10 cellular contexts compared by ENCODE assay signal in the genomic region with DNA sequence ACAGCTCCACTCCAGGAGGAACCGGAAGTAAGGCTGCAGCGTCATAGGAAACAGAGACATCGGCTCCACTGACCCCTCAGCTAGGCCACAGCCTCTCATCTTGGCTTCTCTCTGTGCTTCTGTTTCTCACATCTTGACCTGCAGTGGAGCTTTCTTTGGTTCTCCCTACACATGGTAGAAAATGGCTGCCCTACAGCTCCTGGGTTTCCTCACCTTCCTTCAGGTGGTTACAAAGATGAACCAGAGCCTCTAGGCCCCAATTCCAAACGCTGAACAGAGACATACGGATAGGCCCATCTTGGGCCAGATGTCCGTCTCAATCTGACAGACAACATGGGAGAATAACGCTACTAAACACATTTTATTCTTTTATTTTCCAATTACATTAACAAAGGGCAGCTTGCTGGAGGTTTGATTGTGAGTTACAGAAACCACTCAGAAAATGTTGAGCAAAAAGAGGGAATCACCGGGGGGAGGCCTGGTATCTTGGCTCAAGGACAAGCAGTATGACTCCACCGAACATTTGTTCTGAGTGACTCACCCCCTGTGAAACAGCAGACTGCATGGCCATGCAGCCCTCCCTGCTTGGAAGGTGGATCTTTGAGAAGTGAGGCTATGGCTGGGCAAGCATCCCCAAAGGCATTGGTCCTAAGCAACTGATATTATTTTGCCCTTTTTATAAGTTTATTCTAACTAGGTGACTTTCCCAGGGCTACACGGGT.
DNase-seq lines count a peak whose midpoint lies in the region; ATAC-seq and TF ChIP-seq lines count a peak whose summit lies in the region.
"Had no signal": no experiment of that assay in that cellular context is flagged by ENCODE, and none has a peak within 500 bp of the region (broad histone marks: within the 10 kb centered on the region; RNA-seq: fewer than 3 reads in every experiment).

No MANE protein-coding gene starts in this region.

- intact Hi-C loops in sigmoid colon (cut with DNase I), result no loop called here

- peak overlapping the region; percentile 19 for H3K9ac ChIP-seq in skeletal muscle satellite cell (ENCODE audit: low read depth, low read length)

- H3K4me1 ChIP-seq in SJCRH30 (peaks cover 18% of the 10 kb centered on the region), skeletal muscle satellite cell (ENCODE audit: control insufficient read depth, insufficient read depth, low read length) (peaks cover 28% of the 10 kb centered on the region), sigmoid colon (peaks cover 0 to 5% (median 3%) of the 10 kb centered on the region in 4 donors)
- H3K4me1 ChIP-seq: prostate gland had no signal

- no peak for TF ChIP-seq POLR2A in sigmoid colon (IDR thresholded peaks at IDR 0.05)

- H3K9me3 ChIP-seq in SJCRH30 (replicated peaks) (no peaks in the 10 kb centered on the region), skeletal muscle satellite cell (replicated peaks; ENCODE audit: low read length) (no peaks in the 10 kb centered on the region), sigmoid colon (no peaks in the 10 kb centered on the region)
- H3K9me3 ChIP-seq: prostate gland had no signal

- H3K4me3 ChIP-seq in SJCRH30, result no peak overlapping the region
- no peak overlapping the region for H3K4me3 ChIP-seq in fibroblast of mammary gland (ENCODE audit: control insufficient read depth, low read depth, low read length)
- no peak overlapping the region for H3K4me3 ChIP-seq in skeletal muscle satellite cell (ENCODE audit: low read length)
- no peak overlapping the region for H3K4me3 ChIP-seq in sigmoid colon
- H3K4me3 ChIP-seq: prostate gland had no signal

- H3K27ac ChIP-seq in SJCRH30, result peak overlapping the region; percentile 58
- peak overlapping the region in 1 of 4 donors; percentile 19 for H3K27ac ChIP-seq in sigmoid colon
- H3K27ac ChIP-seq: prostate gland had no signal

- no peak for TF ChIP-seq EP300 in sigmoid colon (IDR thresholded peaks at IDR 0.05)

- WGBS in sigmoid colon, 2 donors, result 74 to 82% methylated on average over 10 of the region's 10 CpGs

- H3K4me2 ChIP-seq in skeletal muscle satellite cell (ENCODE audit: low read length), result peak overlapping the region; percentile 33

- no peaks in the 10 kb centered on the region for H3K36me3 ChIP-seq in SJCRH30
- no peaks in the 10 kb centered on the region for H3K36me3 ChIP-seq in skeletal muscle satellite cell (ENCODE audit: insufficient read depth, low read length)
- no peaks in the 10 kb centered on the region for H3K36me3 ChIP-seq in sigmoid colon
- H3K36me3 ChIP-seq: prostate gland had no signal

- DNase-seq in H4 (ENCODE audit: low spot score) (peak; percentile 78), SJCRH30 (peak; percentile 57 to 64), fibroblast of mammary gland (ENCODE audit: low read depth) (peak; percentile 96), SKM-1 (lab: John Stamatoyannopoulos, UW; ENCODE audit: unreplicated experiment) (no peak), sigmoid colon (no peak)
- DNase-seq in activated effector memory CD4-positive, alpha-beta T cell treated with anti-CD3 and anti-CD28 coated beads, Interleukin-2, amount 50 U/mL, for 16 hours, result no peak

- H3K27me3 ChIP-seq in SJCRH30, result no peaks in the 10 kb centered on the region
- H3K27me3 ChIP-seq in skeletal muscle satellite cell (ENCODE audit: control insufficient read depth, insufficient read depth, low read length), result no peaks in the 10 kb centered on the region
- no peaks in the 10 kb centered on the region for H3K27me3 ChIP-seq in sigmoid colon

- TF ChIP-seq CTCF in fibroblast of mammary gland (conservative IDR thresholded peaks at IDR 0.05; ENCODE audit: control insufficient read depth, insufficient read depth, low read depth, low read length) (no peak), sigmoid colon (IDR thresholded peaks at IDR 0.05) (no peak)

- ATAC-seq in HG02763 (IDR thresholded peaks at IDR 0.05; ENCODE audit: unreplicated experiment), result no peak
- ATAC-seq: activated T-helper 17 cell treated with anti-CD3 and anti-CD28 coated beads, Interleukin-2, amount 50 U/mL, for 72 hours had no signal

Comparison
In these comparisons a context has a peak if more than half of its experiments do, and no peak if none do; other contexts are left out.
1. DNase-seq: peak in H4 (single experiment), SJCRH30 (2 of 2) and fibroblast of mammary gland (single experiment); none in SKM-1 (single experiment), sigmoid colon (single experiment) and activated effector memory CD4-positive, alpha-beta T cell treated with anti-CD3 and anti-CD28 coated beads, Interleukin-2, amount 50 U/mL, for 16 hours (single experiment).